11 cellular contexts compared by ENCODE assay signal in the genomic region with DNA sequence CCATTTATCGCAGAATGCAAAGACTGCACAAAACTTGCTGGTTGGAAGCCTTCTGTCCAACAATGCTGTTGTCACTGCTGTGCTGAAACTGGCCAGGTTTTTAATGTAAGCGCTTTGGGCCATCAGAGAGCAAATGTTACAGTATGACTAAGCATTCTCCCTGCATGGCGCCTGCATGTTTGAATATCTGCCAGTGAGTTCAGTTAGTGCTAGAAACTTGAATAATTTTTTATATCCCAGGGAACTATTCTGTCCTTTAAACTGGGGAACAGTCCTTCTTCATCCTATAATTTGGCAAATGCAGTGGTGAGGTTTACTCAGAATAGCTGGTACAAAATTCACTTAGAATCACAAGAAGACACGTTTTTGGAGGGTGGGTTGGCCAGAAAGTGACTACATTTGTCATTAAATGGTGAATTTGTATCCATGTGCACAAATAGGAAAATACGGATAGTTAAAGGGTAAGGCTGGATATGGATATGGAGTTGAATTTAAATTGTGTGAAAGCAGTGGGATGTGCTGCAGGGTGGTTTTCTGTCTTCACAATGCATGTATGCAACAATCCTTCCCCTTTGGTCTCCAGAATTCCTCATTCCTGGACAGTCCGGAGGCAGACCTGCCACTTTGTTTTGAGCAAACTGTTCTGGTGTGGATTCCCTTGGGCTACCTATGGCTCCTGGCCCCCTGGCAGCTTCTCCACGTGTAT.
DNase-seq lines count a peak whose midpoint lies in the region; ATAC-seq lines count a peak whose summit lies in the region.
"Had no signal": no experiment of that assay in that cellular context is flagged by ENCODE, and none has a peak within 500 bp of the region (broad histone marks: within the 10 kb centered on the region; RNA-seq: fewer than 3 reads in every experiment).

No MANE protein-coding gene starts in this region.

- intact Hi-C loops in posterior cingulate gyrus (cut with DNase I): no loop called here

- no peak overlapping the region for H3K4me3 Mint-ChIP-seq in stimulated activated naive CD8-positive, alpha-beta T cell treated with anti-CD3 and anti-CD28 coated beads, Interleukin-15, amount 100 ng/mL, for 72 hours
- H3K4me3 Mint-ChIP-seq: T-helper 17 cell had no signal

- peaks cover 5% of the 10 kb centered on the region for H3K4me1 Mint-ChIP-seq in stimulated activated naive CD8-positive, alpha-beta T cell treated with anti-CD3 and anti-CD28 coated beads, Interleukin-15, amount 100 ng/mL, for 72 hours
- H3K4me1 Mint-ChIP-seq: T-helper 17 cell had no signal

- no peak for ATAC-seq in stimulated activated naive CD8-positive, alpha-beta T cell treated with anti-CD3 and anti-CD28 coated beads, Interleukin-15, amount 100 ng/mL, for 72 hours
- no peak for ATAC-seq in HG02571 (IDR thresholded peaks at IDR 0.05; ENCODE audit: unreplicated experiment)
- ATAC-seq: T-helper 17 cell had no signal

- H3K27ac Mint-ChIP-seq in stimulated activated naive CD8-positive, alpha-beta T cell treated with anti-CD3 and anti-CD28 coated beads, Interleukin-15, amount 100 ng/mL, for 72 hours: no peak overlapping the region
- H3K27ac Mint-ChIP-seq: T-helper 17 cell had no signal

- H3K9me3 Mint-ChIP-seq in stimulated activated naive CD8-positive, alpha-beta T cell treated with anti-CD3 and anti-CD28 coated beads, Interleukin-15, amount 100 ng/mL, for 72 hours: no peaks in the 10 kb centered on the region

- no peaks in the 10 kb centered on the region for H3K27me3 Mint-ChIP-seq in stimulated activated naive CD8-positive, alpha-beta T cell treated with anti-CD3 and anti-CD28 coated beads, Interleukin-15, amount 100 ng/mL, for 72 hours
- H3K27me3 Mint-ChIP-seq: T-helper 17 cell had no signal

- DNase-seq in DMS 273 (lab: John Stamatoyannopoulos, UW; ENCODE audit: unreplicated experiment) (peak; percentile 10), DMS 273 treated with DMSO at 0.1 percent for 48 hours (lab: John Stamatoyannopoulos, UW) (no peak), astrocyte of the hippocampus (ENCODE audit: low read depth, low spot score) (peak; percentile 84), kidney tubule cell (ENCODE audit: low spot score) (peak; percentile 62), NCI-H345 treated with DMSO at 0.1 percent for 48 hours (lab: John Stamatoyannopoulos, UW; ENCODE audit: unreplicated experiment) (no peak), posterior cingulate gyrus (no peak)
- DNase-seq in stimulated activated naive CD8-positive, alpha-beta T cell treated with anti-CD3 and anti-CD28 coated beads, Interleukin-15, amount 100 ng/mL, for 72 hours: no peak
- DNase-seq: AML-193, NCI-H524, T-helper 17 cell had no signal

Comparison
In these comparisons a context has a peak if more than half of its experiments do, and no peak if none do; other contexts are left out.
1. DNase-seq: peak in DMS 273 (single experiment), astrocyte of the hippocampus (single experiment) and kidney tubule cell (single experiment); none in DMS 273 treated with DMSO at 0.1 percent for 48 hours (single experiment), stimulated activated naive CD8-positive, alpha-beta T cell treated with anti-CD3 and anti-CD28 coated beads, Interleukin-15, amount 100 ng/mL, for 72 hours (0 of 2), NCI-H345 treated with DMSO at 0.1 percent for 48 hours (single experiment) and posterior cingulate gyrus (0 of 10).